ENCODE assay signal across 1 cellular context in genomic region chr7:55534262-55534915, GRCh38.
TF ChIP-seq lines count a peak whose summit lies in the region.

No MANE protein-coding gene starts in this region.

TF ChIP-seq in GM12878, 131 proteins besides CTCF, POLR2A, EP300 and RAD21 (continued from another document and continues in another):
- TF ChIP-seq, protein P1, sequence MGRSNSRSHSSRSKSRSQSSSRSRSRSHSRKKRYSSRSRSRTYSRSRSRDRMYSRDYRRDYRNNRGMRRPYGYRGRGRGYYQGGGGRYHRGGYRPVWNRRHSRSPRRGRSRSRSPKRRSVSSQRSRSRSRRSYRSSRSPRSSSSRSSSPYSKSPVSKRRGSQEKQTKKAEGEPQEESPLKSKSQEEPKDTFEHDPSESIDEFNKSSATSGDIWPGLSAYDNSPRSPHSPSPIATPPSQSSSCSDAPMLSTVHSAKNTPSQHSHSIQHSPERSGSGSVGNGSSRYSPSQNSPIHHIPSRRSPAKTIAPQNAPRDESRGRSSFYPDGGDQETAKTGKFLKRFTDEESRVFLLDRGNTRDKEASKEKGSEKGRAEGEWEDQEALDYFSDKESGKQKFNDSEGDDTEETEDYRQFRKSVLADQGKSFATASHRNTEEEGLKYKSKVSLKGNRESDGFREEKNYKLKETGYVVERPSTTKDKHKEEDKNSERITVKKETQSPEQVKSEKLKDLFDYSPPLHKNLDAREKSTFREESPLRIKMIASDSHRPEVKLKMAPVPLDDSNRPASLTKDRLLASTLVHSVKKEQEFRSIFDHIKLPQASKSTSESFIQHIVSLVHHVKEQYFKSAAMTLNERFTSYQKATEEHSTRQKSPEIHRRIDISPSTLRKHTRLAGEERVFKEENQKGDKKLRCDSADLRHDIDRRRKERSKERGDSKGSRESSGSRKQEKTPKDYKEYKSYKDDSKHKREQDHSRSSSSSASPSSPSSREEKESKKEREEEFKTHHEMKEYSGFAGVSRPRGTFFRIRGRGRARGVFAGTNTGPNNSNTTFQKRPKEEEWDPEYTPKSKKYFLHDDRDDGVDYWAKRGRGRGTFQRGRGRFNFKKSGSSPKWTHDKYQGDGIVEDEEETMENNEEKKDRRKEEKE (IDR thresholded peaks at IDR 0.05): no peak
- TF ChIP-seq TCF3 (IDR thresholded peaks at IDR 0.05; ENCODE audit: borderline replicate concordance, insufficient read depth, low read depth, low read length) (peak; percentile 100), PRDM15 (CRISPR knock-in tag; IDR thresholded peaks at IDR 0.05) (peak; percentile 24; the same call in 1 of the 2 replicates), SIX5 (IDR thresholded peaks at IDR 0.05; ENCODE audit: low read depth, low read length, severe bottlenecking) (peak; percentile 19), MEF2B (IDR thresholded peaks at IDR 0.05; ENCODE audit: partially characterized antibody, poor library complexity, severe bottlenecking) (peak; percentile 94), LARP7 (IDR thresholded peaks at IDR 0.05) (peak; percentile 87; the same call in 1 of the 2 replicates), TCF7 (IDR thresholded peaks at IDR 0.05; ENCODE audit: borderline replicate concordance) (peak; percentile 94), NBN (IDR thresholded peaks at IDR 0.05) (peak; percentile 98), CHD4 (IDR thresholded peaks at IDR 0.05) (no peak), HSF1 (IDR thresholded peaks at IDR 0.05; ENCODE audit: low read depth, low read length) (0 out of 2 replicates have a peak, but pooled peaks have one; percentile 18), ZNF24 (IDR thresholded peaks at IDR 0.05) (peak; percentile 95), SMAD1 (IDR thresholded peaks at IDR 0.05; ENCODE audit: low read depth, partially characterized antibody) (peak; percentile 84), ELK1 (IDR thresholded peaks at IDR 0.05; ENCODE audit: low read depth, low read length) (no peak), MTA3 (IDR thresholded peaks at IDR 0.05; ENCODE audit: borderline replicate concordance, low read length) (no peak), CBX5 (IDR thresholded peaks at IDR 0.05; ENCODE audit: low read depth) (no peak), TAF1 (IDR thresholded peaks at IDR 0.05; ENCODE audit: borderline replicate concordance, low read depth, low read length) (peak; percentile 57; the same call in 1 of the 2 replicates), RBBP5 (conservative IDR thresholded peaks at IDR 0.05) (no peak), ZNF622 (IDR thresholded peaks at IDR 0.05) (no peak), IRF3 (IDR thresholded peaks at IDR 0.05) (no peak), CHD2 (IDR thresholded peaks at IDR 0.05; ENCODE audit: borderline replicate concordance, low read depth, low read length) (peak; percentile 91), NFXL1 (IDR thresholded peaks at IDR 0.05; ENCODE audit: borderline replicate concordance) (no peak), SREBF1 (IDR thresholded peaks at IDR 0.05; ENCODE audit: low read length) (peak; percentile 32; the same call in 1 of the 2 replicates)
- TF ChIP-seq, protein P2, sequence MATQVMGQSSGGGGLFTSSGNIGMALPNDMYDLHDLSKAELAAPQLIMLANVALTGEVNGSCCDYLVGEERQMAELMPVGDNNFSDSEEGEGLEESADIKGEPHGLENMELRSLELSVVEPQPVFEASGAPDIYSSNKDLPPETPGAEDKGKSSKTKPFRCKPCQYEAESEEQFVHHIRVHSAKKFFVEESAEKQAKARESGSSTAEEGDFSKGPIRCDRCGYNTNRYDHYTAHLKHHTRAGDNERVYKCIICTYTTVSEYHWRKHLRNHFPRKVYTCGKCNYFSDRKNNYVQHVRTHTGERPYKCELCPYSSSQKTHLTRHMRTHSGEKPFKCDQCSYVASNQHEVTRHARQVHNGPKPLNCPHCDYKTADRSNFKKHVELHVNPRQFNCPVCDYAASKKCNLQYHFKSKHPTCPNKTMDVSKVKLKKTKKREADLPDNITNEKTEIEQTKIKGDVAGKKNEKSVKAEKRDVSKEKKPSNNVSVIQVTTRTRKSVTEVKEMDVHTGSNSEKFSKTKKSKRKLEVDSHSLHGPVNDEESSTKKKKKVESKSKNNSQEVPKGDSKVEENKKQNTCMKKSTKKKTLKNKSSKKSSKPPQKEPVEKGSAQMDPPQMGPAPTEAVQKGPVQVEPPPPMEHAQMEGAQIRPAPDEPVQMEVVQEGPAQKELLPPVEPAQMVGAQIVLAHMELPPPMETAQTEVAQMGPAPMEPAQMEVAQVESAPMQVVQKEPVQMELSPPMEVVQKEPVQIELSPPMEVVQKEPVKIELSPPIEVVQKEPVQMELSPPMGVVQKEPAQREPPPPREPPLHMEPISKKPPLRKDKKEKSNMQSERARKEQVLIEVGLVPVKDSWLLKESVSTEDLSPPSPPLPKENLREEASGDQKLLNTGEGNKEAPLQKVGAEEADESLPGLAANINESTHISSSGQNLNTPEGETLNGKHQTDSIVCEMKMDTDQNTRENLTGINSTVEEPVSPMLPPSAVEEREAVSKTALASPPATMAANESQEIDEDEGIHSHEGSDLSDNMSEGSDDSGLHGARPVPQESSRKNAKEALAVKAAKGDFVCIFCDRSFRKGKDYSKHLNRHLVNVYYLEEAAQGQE (IDR thresholded peaks at IDR 0.05; ENCODE audit: low read depth, low read length): peak; percentile 50; the same call in 1 of the 2 replicates
- TF ChIP-seq, protein P3, sequence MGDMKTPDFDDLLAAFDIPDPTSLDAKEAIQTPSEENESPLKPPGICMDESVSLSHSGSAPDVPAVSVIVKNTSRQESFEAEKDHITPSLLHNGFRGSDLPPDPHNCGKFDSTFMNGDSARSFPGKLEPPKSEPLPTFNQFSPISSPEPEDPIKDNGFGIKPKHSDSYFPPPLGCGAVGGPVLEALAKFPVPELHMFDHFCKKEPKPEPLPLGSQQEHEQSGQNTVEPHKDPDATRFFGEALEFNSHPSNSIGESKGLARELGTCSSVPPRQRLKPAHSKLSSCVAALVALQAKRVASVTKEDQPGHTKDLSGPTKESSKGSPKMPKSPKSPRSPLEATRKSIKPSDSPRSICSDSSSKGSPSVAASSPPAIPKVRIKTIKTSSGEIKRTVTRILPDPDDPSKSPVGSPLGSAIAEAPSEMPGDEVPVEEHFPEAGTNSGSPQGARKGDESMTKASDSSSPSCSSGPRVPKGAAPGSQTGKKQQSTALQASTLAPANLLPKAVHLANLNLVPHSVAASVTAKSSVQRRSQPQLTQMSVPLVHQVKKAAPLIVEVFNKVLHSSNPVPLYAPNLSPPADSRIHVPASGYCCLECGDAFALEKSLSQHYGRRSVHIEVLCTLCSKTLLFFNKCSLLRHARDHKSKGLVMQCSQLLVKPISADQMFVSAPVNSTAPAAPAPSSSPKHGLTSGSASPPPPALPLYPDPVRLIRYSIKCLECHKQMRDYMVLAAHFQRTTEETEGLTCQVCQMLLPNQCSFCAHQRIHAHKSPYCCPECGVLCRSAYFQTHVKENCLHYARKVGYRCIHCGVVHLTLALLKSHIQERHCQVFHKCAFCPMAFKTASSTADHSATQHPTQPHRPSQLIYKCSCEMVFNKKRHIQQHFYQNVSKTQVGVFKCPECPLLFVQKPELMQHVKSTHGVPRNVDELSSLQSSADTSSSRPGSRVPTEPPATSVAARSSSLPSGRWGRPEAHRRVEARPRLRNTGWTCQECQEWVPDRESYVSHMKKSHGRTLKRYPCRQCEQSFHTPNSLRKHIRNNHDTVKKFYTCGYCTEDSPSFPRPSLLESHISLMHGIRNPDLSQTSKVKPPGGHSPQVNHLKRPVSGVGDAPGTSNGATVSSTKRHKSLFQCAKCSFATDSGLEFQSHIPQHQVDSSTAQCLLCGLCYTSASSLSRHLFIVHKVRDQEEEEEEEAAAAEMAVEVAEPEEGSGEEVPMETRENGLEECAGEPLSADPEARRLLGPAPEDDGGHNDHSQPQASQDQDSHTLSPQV (IDR thresholded peaks at IDR 0.05): 0 out of 2 replicates have a peak, but pooled peaks have one; percentile 81
- TF ChIP-seq, protein P4, sequence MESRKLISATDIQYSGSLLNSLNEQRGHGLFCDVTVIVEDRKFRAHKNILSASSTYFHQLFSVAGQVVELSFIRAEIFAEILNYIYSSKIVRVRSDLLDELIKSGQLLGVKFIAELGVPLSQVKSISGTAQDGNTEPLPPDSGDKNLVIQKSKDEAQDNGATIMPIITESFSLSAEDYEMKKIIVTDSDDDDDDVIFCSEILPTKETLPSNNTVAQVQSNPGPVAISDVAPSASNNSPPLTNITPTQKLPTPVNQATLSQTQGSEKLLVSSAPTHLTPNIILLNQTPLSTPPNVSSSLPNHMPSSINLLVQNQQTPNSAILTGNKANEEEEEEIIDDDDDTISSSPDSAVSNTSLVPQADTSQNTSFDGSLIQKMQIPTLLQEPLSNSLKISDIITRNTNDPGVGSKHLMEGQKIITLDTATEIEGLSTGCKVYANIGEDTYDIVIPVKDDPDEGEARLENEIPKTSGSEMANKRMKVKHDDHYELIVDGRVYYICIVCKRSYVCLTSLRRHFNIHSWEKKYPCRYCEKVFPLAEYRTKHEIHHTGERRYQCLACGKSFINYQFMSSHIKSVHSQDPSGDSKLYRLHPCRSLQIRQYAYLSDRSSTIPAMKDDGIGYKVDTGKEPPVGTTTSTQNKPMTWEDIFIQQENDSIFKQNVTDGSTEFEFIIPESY (IDR thresholded peaks at IDR 0.05): no peak
- TF ChIP-seq, protein P5, sequence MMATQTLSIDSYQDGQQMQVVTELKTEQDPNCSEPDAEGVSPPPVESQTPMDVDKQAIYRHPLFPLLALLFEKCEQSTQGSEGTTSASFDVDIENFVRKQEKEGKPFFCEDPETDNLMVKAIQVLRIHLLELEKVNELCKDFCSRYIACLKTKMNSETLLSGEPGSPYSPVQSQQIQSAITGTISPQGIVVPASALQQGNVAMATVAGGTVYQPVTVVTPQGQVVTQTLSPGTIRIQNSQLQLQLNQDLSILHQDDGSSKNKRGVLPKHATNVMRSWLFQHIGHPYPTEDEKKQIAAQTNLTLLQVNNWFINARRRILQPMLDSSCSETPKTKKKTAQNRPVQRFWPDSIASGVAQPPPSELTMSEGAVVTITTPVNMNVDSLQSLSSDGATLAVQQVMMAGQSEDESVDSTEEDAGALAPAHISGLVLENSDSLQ (IDR thresholded peaks at IDR 0.05): peak; percentile 75
